Comparison of ENCODE assay signal across 8 cellular contexts in the genomic region with DNA sequence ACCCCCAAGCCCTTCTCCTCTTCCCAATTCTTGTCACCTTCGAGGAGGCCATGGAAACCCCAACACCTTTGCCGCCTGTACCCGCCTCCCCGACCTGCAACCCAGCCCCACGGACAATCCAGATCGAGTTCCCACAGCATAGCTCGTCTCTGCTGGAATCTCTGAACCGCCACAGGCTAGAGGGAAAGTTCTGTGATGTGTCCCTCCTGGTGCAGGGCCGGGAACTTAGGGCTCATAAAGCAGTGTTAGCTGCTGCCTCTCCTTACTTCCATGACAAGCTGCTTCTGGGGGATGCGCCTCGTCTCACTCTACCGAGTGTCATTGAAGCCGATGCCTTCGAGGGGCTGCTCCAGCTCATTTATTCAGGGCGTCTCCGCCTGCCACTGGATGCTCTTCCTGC. TPM values are rescaled to one million over a fixed set of nuclear protein-coding genes. Genes with fewer than 3 reads are reported as not detected.
DNase-seq lines count a peak whose midpoint lies in the region; ATAC-seq and TF ChIP-seq lines count a peak whose summit lies in the region.

No MANE protein-coding gene starts in this region.

- no peaks in the 10 kb centered on the region for H3K79me2 ChIP-seq in OCI-LY1 (ENCODE audit: insufficient read depth, low read length)

- H2AFZ ChIP-seq in OCI-LY1 (ENCODE audit: low read length): no peak overlapping the region

- H4K20me1 ChIP-seq in OCI-LY1 (ENCODE audit: insufficient read depth, low read length): no peaks in the 10 kb centered on the region

- peak overlapping the region; percentile 84 to 89 for H3K4me3 ChIP-seq in CD4-positive, alpha-beta memory T cell (ENCODE audit: low read length in 2 of 2)
- peak overlapping the region; percentile 78 for H3K4me3 ChIP-seq in OCI-LY1 (ENCODE audit: low read depth, low read length, poor library complexity, severe bottlenecking)
- peak overlapping the region; percentile 95 for H3K4me3 ChIP-seq in epithelial cell of esophagus (ENCODE audit: low read length)
- H3K4me3 ChIP-seq in neutrophil (ENCODE audit: low read depth in 1 of 2, low read length in 1 of 2): peak overlapping the region; percentile 88 to 89

- H3K27ac Mint-ChIP-seq in CD4-positive, alpha-beta memory T cell: peak overlapping the region; percentile 82 to 98 (median 95)

- H3K9me3 ChIP-seq in CD4-positive, alpha-beta memory T cell (ENCODE audit: control insufficient read depth in 1 of 2, low read length in 2 of 2): no peaks in the 10 kb centered on the region
- no peaks in the 10 kb centered on the region for H3K9me3 ChIP-seq in OCI-LY1 (ENCODE audit: low read length)
- no peaks in the 10 kb centered on the region for H3K9me3 ChIP-seq in neutrophil

- no peak for ATAC-seq in GM18505 (IDR thresholded peaks at IDR 0.05; ENCODE audit: unreplicated experiment)

- no peak for TF ChIP-seq POLR2A in GM18505 (IDR thresholded peaks at IDR 0.05; ENCODE audit: borderline replicate concordance, extremely low read depth, insufficient read depth, insufficient read length)

- H3K27me3 Mint-ChIP-seq in CD4-positive, alpha-beta memory T cell: no peaks in the 10 kb centered on the region

- H3K36me3 Mint-ChIP-seq in CD4-positive, alpha-beta memory T cell: peaks cover 11 to 31% of the 10 kb centered on the region in 2 donors

- POLR2A ChIA-PET in CD4-positive, alpha-beta memory T cell (lab: Charles Lee; ENCODE audit: partially characterized antibody): interaction anchor here (0.8 to 2.6 kb wide), 23 partner anchors 9 to 483 kb away, joined by 3 to 65 read pairs (median 6); partner anchors contain the start of genes B3GALT4, BAK1, CUTA and RGL2

- intact Hi-C loops in CD4-positive, alpha-beta memory T cell (cut with micrococcal nuclease): loop anchor here (2.0 to 10.0 kb wide), 2 partner anchors 116 to 260 kb away; partner anchors contain the start of gene UQCC2

- DNase-seq in CD4-positive, alpha-beta memory T cell: no peak
- no peak for DNase-seq in epithelial cell of esophagus (ENCODE audit: low read depth)
- no peak for DNase-seq in NCI-H2107 treated with DMSO at 0.1 percent for 48 hours (lab: John Stamatoyannopoulos, UW; ENCODE audit: unreplicated experiment)
- no peak for DNase-seq in T-helper 9 cell
- DNase-seq in NCI-H446 treated with DMSO at 0.1 percent for 48 hours (lab: John Stamatoyannopoulos, UW): no peak

- H3K9me2 ChIP-seq in OCI-LY1 (ENCODE audit: low read depth, low read length): no peaks in the 10 kb centered on the region

- H3K4me3 Mint-ChIP-seq in CD4-positive, alpha-beta memory T cell: peak overlapping the region; percentile 93 to 99 (median 97)

- no peaks in the 10 kb centered on the region for H3K27me3 ChIP-seq in CD4-positive, alpha-beta memory T cell (ENCODE audit: insufficient read depth, low read length)
- no peaks in the 10 kb centered on the region for H3K27me3 ChIP-seq in OCI-LY1 (ENCODE audit: insufficient read depth, low read length)
- no peaks in the 10 kb centered on the region for H3K27me3 ChIP-seq in neutrophil

- peak overlapping the region; percentile 66 for H3K4me2 ChIP-seq in OCI-LY1 (ENCODE audit: low read length)

- peaks cover 7% of the 10 kb centered on the region for H3K36me3 ChIP-seq in CD4-positive, alpha-beta memory T cell (ENCODE audit: insufficient read depth, low read length)
- H3K36me3 ChIP-seq in OCI-LY1 (ENCODE audit: insufficient read depth, low read length) (peaks cover 12% of the 10 kb centered on the region; the same call in 1 of the 2 replicates), neutrophil (no peaks in the 10 kb centered on the region)

- H3K4me1 ChIP-seq in CD4-positive, alpha-beta memory T cell (ENCODE audit: insufficient read depth, low read length): peaks cover 29% of the 10 kb centered on the region
- peaks cover 19% of the 10 kb centered on the region for H3K4me1 ChIP-seq in OCI-LY1 (ENCODE audit: insufficient read depth, low read length, severe bottlenecking)
- peaks cover 49 to 54% of the 10 kb centered on the region in 2 experiments for H3K4me1 ChIP-seq in neutrophil (ENCODE audit: control insufficient read depth in 1 of 2, insufficient read depth in 1 of 2, low read depth in 1 of 2, low read length in 1 of 2)

- no peaks in the 10 kb centered on the region for H3K9me3 Mint-ChIP-seq in CD4-positive, alpha-beta memory T cell

- peaks cover 14 to 43% (median 28%) of the 10 kb centered on the region in 4 donors for H3K4me1 Mint-ChIP-seq in CD4-positive, alpha-beta memory T cell

- CTCF ChIA-PET in CD4-positive, alpha-beta memory T cell (lab: Charles Lee; ENCODE audit: partially characterized antibody): interaction anchor here (1.3 to 1.6 kb wide), 3 partner anchors 26 to 64 kb away, joined by 3 to 12 read pairs (median 5); no protein-coding TSS in a partner anchor

- peak overlapping the region; percentile 78 for H3K27ac ChIP-seq in CD4-positive, alpha-beta memory T cell (ENCODE audit: low read depth, low read length)
- H3K27ac ChIP-seq in OCI-LY1 (ENCODE audit: low read depth, low read length, poor library complexity, severe bottlenecking) (no peak overlapping the region), neutrophil (no peak overlapping the region)

- H3F3A ChIP-seq in OCI-LY1 (ENCODE audit: insufficient read depth, low read length): no peaks in the 10 kb centered on the region

- peak overlapping the region; percentile 74 for H3K9ac ChIP-seq in OCI-LY1 (ENCODE audit: low read length)

- TF ChIP-seq CTCF in OCI-LY1 (IDR thresholded peaks at IDR 0.05; ENCODE audit: low read length) (no peak), epithelial cell of esophagus (IDR thresholded peaks at IDR 0.05; ENCODE audit: insufficient read depth, low read depth, low read length, missing control alignments) (no peak), neutrophil (IDR thresholded peaks at IDR 0.05) (no peak)

RNA-seq across cellular contexts. Expression of gene ZBTB9, which starts 0.7 kb away (rescaled TPM):
- 10 to 100 TPM; 12.1 to 12.8 TPM for total RNA-seq in CD4-positive, alpha-beta memory T cell
- 10 to 100 TPM in 1 of 2 donors, 1 to 10 TPM in 1; 5.7 to 11.5 TPM for polyA plus RNA-seq in CD4-positive, alpha-beta memory T cell

RNA-seq across cellular contexts. Expression of gene SYNGAP1, which starts 35.2 kb away (rescaled TPM):
- total RNA-seq in CD4-positive, alpha-beta memory T cell: 10 to 100 TPM; 47.8 to 48.0 TPM
- 1 to 10 TPM in 1 of 2 donors, not detected in 1; 1.9 TPM for polyA plus RNA-seq in CD4-positive, alpha-beta memory T cell

RNA-seq across cellular contexts. Expression of gene CUTA, which starts 37.1 kb away (rescaled TPM):
- 100 to 1,000 TPM; 210 to 217 TPM for total RNA-seq in CD4-positive, alpha-beta memory T cell
- 100 to 1,000 TPM; 371 to 407 TPM for polyA plus RNA-seq in CD4-positive, alpha-beta memory T cell

RNA-seq across cellular contexts. Expression of gene PHF1, which starts 44.2 kb away (rescaled TPM):
- total RNA-seq in CD4-positive, alpha-beta memory T cell: 100 to 1,000 TPM; 220 TPM
- polyA plus RNA-seq in CD4-positive, alpha-beta memory T cell: 10 to 100 TPM; 61.2 to 81.8 TPM
